ENCODE assay signal across 1 cellular context in the genomic region with DNA sequence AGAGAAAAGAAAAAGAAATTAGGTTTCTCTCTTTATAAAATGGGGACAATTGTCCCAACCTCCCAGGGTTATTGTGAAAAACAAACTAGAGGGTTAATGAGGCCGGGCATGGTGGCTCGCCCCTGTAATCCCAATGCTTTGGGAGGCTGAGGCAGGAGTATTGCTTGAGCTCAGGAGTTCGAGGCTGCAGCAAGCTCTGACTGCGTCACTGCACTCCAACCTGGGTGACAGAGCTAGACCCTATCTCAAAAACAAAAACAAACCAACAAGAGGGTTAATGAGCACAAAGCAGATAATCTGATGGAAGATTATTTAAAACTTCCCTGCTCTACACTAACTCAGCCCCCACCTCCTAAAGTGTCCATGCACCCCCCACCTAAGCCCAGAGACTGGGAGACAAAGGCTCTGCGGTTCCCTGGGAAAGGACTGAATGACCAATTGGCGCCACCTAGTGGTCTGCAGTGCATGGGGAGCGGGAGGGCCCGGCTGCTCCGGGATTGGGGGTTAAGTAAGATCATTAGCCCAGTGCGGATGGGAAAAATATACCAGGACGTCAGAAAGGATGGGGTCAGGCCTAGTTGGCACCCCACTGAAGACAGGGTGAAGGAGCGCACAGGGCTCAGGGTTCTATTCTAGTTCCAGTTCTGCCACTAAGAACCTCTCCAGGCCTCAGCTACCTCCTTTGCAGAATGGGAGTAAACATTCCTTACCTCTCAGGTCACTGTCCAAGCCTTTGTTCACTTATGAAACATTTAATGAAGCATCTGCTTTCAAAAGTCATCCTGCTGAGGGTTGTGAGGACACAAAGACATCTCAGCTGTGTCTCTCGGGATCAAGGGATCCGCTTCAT.
TF ChIP-seq lines count a peak whose summit lies in the region.

No MANE protein-coding gene starts in this region.

TF ChIP-seq in HEK293, 187 proteins besides CTCF, POLR2A, EP300 and RAD21 (continued from another document):
- TF ChIP-seq, protein P1, sequence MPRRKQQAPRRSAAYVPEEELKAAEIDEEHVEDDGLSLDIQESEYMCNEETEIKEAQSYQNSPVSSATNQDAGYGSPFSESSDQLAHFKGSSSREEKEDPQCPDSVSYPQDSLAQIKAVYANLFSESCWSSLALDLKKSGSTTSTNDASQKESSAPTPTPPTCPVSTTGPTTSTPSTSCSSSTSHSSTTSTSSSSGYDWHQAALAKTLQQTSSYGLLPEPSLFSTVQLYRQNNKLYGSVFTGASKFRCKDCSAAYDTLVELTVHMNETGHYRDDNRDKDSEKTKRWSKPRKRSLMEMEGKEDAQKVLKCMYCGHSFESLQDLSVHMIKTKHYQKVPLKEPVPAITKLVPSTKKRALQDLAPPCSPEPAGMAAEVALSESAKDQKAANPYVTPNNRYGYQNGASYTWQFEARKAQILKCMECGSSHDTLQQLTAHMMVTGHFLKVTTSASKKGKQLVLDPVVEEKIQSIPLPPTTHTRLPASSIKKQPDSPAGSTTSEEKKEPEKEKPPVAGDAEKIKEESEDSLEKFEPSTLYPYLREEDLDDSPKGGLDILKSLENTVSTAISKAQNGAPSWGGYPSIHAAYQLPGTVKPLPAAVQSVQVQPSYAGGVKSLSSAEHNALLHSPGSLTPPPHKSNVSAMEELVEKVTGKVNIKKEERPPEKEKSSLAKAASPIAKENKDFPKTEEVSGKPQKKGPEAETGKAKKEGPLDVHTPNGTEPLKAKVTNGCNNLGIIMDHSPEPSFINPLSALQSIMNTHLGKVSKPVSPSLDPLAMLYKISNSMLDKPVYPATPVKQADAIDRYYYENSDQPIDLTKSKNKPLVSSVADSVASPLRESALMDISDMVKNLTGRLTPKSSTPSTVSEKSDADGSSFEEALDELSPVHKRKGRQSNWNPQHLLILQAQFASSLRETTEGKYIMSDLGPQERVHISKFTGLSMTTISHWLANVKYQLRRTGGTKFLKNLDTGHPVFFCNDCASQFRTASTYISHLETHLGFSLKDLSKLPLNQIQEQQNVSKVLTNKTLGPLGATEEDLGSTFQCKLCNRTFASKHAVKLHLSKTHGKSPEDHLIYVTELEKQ (tag by site-specific recombination; IDR thresholded peaks at IDR 0.05; ENCODE audit: borderline replicate concordance) = no peak
- TF ChIP-seq ZNF48 (tag by site-specific recombination; IDR thresholded peaks at IDR 0.05) (no peak), ZBTB8A (tag by site-specific recombination; IDR thresholded peaks at IDR 0.05) (no peak), ZNF654 (tag by site-specific recombination; IDR thresholded peaks at IDR 0.05; ENCODE audit: low read depth) (peak; percentile 81), ZNF561 (tag by site-specific recombination; IDR thresholded peaks at IDR 0.05; ENCODE audit: borderline replicate concordance) (no peak), ZNF776 (tag by site-specific recombination; IDR thresholded peaks at IDR 0.05; ENCODE audit: borderline replicate concordance) (no peak), GLIS1 (tag by site-specific recombination; IDR thresholded peaks at IDR 0.05) (peak; percentile 14; the same call in 1 of the 2 replicates)
- TF ChIP-seq, protein P2, sequence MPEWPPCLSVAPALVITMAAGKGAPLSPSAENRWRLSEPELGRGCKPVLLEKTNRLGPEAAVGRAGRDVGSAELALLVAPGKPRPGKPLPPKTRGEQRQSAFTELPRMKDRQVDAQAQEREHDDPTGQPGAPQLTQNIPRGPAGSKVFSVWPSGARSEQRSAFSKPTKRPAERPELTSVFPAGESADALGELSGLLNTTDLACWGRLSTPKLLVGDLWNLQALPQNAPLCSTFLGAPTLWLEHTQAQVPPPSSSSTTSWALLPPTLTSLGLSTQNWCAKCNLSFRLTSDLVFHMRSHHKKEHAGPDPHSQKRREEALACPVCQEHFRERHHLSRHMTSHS (tag by site-specific recombination; IDR thresholded peaks at IDR 0.05) = no peak
- TF ChIP-seq, protein P3, sequence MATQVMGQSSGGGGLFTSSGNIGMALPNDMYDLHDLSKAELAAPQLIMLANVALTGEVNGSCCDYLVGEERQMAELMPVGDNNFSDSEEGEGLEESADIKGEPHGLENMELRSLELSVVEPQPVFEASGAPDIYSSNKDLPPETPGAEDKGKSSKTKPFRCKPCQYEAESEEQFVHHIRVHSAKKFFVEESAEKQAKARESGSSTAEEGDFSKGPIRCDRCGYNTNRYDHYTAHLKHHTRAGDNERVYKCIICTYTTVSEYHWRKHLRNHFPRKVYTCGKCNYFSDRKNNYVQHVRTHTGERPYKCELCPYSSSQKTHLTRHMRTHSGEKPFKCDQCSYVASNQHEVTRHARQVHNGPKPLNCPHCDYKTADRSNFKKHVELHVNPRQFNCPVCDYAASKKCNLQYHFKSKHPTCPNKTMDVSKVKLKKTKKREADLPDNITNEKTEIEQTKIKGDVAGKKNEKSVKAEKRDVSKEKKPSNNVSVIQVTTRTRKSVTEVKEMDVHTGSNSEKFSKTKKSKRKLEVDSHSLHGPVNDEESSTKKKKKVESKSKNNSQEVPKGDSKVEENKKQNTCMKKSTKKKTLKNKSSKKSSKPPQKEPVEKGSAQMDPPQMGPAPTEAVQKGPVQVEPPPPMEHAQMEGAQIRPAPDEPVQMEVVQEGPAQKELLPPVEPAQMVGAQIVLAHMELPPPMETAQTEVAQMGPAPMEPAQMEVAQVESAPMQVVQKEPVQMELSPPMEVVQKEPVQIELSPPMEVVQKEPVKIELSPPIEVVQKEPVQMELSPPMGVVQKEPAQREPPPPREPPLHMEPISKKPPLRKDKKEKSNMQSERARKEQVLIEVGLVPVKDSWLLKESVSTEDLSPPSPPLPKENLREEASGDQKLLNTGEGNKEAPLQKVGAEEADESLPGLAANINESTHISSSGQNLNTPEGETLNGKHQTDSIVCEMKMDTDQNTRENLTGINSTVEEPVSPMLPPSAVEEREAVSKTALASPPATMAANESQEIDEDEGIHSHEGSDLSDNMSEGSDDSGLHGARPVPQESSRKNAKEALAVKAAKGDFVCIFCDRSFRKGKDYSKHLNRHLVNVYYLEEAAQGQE (tag by site-specific recombination; IDR thresholded peaks at IDR 0.05) = no peak
